Comparison of ENCODE assay signal across 17 cellular contexts in the genomic region with DNA sequence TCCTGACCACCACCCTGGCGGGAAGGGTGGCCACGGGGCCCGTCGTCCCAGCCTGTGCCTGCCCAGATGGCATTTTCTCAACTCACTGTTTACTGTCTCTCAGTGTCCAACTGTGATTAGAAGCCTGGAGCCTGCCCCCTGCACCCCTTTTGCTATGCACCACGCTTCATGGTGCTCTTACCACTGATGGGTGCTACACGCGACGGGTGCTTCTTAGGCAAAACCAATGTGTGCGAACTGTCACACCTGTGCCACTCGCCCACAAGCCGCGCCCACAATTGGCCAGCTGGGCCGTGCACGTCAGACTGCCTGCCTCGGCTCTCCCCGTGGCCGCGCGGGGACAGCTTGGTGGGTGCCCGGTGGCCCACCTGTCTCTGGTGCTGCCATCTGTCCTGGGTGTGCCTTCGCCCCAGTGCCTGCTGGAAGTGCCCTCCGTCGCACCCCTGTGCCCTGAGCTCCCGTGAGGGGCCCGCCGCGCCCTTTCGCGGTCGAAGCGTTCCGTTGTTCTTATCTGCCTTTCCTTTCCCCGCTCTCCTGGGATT. TPM values are rescaled to one million over a fixed set of nuclear protein-coding genes. Genes with fewer than 3 reads are reported as not detected.
DNase-seq lines count a peak whose midpoint lies in the region; ATAC-seq, FAIRE-seq and TF ChIP-seq lines count a peak whose summit lies in the region.
"Had no signal": no experiment of that assay in that cellular context is flagged by ENCODE, and none has a peak within 500 bp of the region (broad histone marks: within the 10 kb centered on the region; RNA-seq: fewer than 3 reads in every experiment).

No MANE protein-coding gene starts in this region.

- H3K4me1 ChIP-seq in RWPE2 (ENCODE audit: insufficient read depth, poor library complexity, severe bottlenecking) (no peaks in the 10 kb centered on the region), lower lobe of right lung (no peaks in the 10 kb centered on the region)

- H3K9me3 Mint-ChIP-seq in stimulated activated effector memory CD8-positive, alpha-beta T cell treated with anti-CD3 and anti-CD28 coated beads, Interleukin-12 subunit alpha, Interleukin-12 subunit beta, amount 100 ng/mL, for 72 hours, result no peaks in the 10 kb centered on the region

- ATAC-seq in RWPE2 (ENCODE audit: low read depth) (no peak), lower lobe of right lung (no peak), GM19035 (IDR thresholded peaks at IDR 0.05; ENCODE audit: unreplicated experiment) (no peak)
- no peak for ATAC-seq in stimulated activated effector memory CD8-positive, alpha-beta T cell treated with anti-CD3 and anti-CD28 coated beads, Interleukin-12 subunit alpha, Interleukin-12 subunit beta, amount 100 ng/mL, for 72 hours
- ATAC-seq: GM23338 had no signal

- H3K27ac ChIP-seq in RWPE2 (ENCODE audit: poor library complexity, severe bottlenecking) (no peak overlapping the region), lower lobe of right lung (no peak overlapping the region)
- H3K27ac ChIP-seq: KMS-11, RWPE1 had no signal

- DNase-seq in GM12891 (ENCODE audit: insufficient read length, low spot score) (peak; percentile 14), RWPE2 (ENCODE audit: low spot score) (peak; percentile 65), lower lobe of right lung (peak; percentile 44), SKM-1 treated with dmso at 0.1 percent for 144 hours (lab: John Stamatoyannopoulos, UW; ENCODE audit: unreplicated experiment) (no peak), NCI-H2171 treated with DMSO at 0.1 percent for 48 hours (lab: John Stamatoyannopoulos, UW) (no peak)
- DNase-seq in stimulated activated effector memory CD8-positive, alpha-beta T cell treated with anti-CD3 and anti-CD28 coated beads, Interleukin-12 subunit alpha, Interleukin-12 subunit beta, amount 100 ng/mL, for 72 hours (ENCODE audit: low spot score in 2 of 2), result no peak
- DNase-seq: C1 segment of cervical spinal cord, MG63, NCI-H1092 treated with DMSO at 0.1 percent for 48 hours, NCI-H1694, NCI-H2107, NCI-H345, NCI-H69 had no signal

- H3K36me3 ChIP-seq in RWPE2 (ENCODE audit: low read depth) (peaks cover 25% of the 10 kb centered on the region), lower lobe of right lung (peaks cover 39% of the 10 kb centered on the region)
- H3K36me3 ChIP-seq: MG63 had no signal

- H3K27ac Mint-ChIP-seq in stimulated activated effector memory CD8-positive, alpha-beta T cell treated with anti-CD3 and anti-CD28 coated beads, Interleukin-12 subunit alpha, Interleukin-12 subunit beta, amount 100 ng/mL, for 72 hours, result peak overlapping the region; percentile 71
- H3K27ac Mint-ChIP-seq: GM23338 had no signal

- intact Hi-C loops in lower lobe of right lung (cut with DNase I), result no loop called here

- H3K9me3 ChIP-seq in RWPE2 (ENCODE audit: severe bottlenecking), result no peaks in the 10 kb centered on the region
- H3K9me3 ChIP-seq in lower lobe of right lung, result no peaks in the 10 kb centered on the region
- H3K9me3 ChIP-seq: MG63 had no signal

- 0 out of 2 replicates have a peak, but pooled peaks have one; percentile 0 for TF ChIP-seq POLR2A in GM12891 (IDR thresholded peaks at IDR 0.05; ENCODE audit: low read depth, low read length)

- no peak overlapping the region for H3K4me3 Mint-ChIP-seq in stimulated activated effector memory CD8-positive, alpha-beta T cell treated with anti-CD3 and anti-CD28 coated beads, Interleukin-12 subunit alpha, Interleukin-12 subunit beta, amount 100 ng/mL, for 72 hours
- H3K4me3 Mint-ChIP-seq: GM23338 had no signal

- peaks cover 20% of the 10 kb centered on the region for H3K4me1 Mint-ChIP-seq in stimulated activated effector memory CD8-positive, alpha-beta T cell treated with anti-CD3 and anti-CD28 coated beads, Interleukin-12 subunit alpha, Interleukin-12 subunit beta, amount 100 ng/mL, for 72 hours
- H3K4me1 Mint-ChIP-seq: GM23338 had no signal

- H3K27me3 ChIP-seq in RWPE2 (ENCODE audit: insufficient read depth, poor library complexity, severe bottlenecking) (no peaks in the 10 kb centered on the region), lower lobe of right lung (ENCODE audit: low read depth) (no peaks in the 10 kb centered on the region)
- H3K27me3 ChIP-seq: MG63 had no signal

- no peak overlapping the region for H3K4me3 ChIP-seq in RWPE2 (ENCODE audit: severe bottlenecking)
- H3K4me3 ChIP-seq in lower lobe of right lung, result no peak overlapping the region
- H3K4me3 ChIP-seq: GM23338, MG63 had no signal

- peaks cover 95% of the 10 kb centered on the region for H3K36me3 Mint-ChIP-seq in stimulated activated effector memory CD8-positive, alpha-beta T cell treated with anti-CD3 and anti-CD28 coated beads, Interleukin-12 subunit alpha, Interleukin-12 subunit beta, amount 100 ng/mL, for 72 hours

- TF ChIP-seq CTCF in RWPE2 (IDR thresholded peaks at IDR 0.05; ENCODE audit: poor library complexity, severe bottlenecking) (no peak), lower lobe of right lung (IDR thresholded peaks at IDR 0.05) (no peak)

- FAIRE-seq in GM12891 (lab: Jason Lieb, UNC), result no peak

TF ChIP-seq in GM12891, 5 proteins besides CTCF, POLR2A, EP300 and RAD21:
- TF ChIP-seq POU2F2 (IDR thresholded peaks at IDR 0.05; ENCODE audit: low read depth, low read length) (no peak), POLR2AphosphoS5 (IDR thresholded peaks at IDR 0.05; ENCODE audit: low read depth, low read length) (peak; percentile 44; the same call in 1 of the 2 replicates)

RNA-seq across cellular contexts. Expression of gene AMN, which starts 15.1 kb away (rescaled TPM):
- polyA plus RNA-seq in GM12891 (2012; ENCODE audit: low read depth, missing spikeins), result 0.50 TPM
- total RNA-seq in lower lobe of right lung, result 13.7 TPM

Comparison
In these comparisons a context has a peak if more than half of its experiments do, and no peak if none do; other contexts are left out.
1. DNase-seq: peak in GM12891 (single experiment), RWPE2 (single experiment) and lower lobe of right lung (single experiment); none in stimulated activated effector memory CD8-positive, alpha-beta T cell treated with anti-CD3 and anti-CD28 coated beads, Interleukin-12 subunit alpha, Interleukin-12 subunit beta, amount 100 ng/mL, for 72 hours (0 of 2), SKM-1 treated with dmso at 0.1 percent for 144 hours (single experiment) and NCI-H2171 treated with DMSO at 0.1 percent for 48 hours (single experiment).